Comparison of ENCODE assay signal across 8 cellular contexts in genomic region chr3:16247282-16248058, GRCh38. TPM values are rescaled to one million over a fixed set of nuclear protein-coding genes. Genes with fewer than 3 reads are reported as not detected.
DNase-seq lines count a peak whose midpoint lies in the region; ATAC-seq and TF ChIP-seq lines count a peak whose summit lies in the region.

No MANE protein-coding gene starts in this region.

- H3K4me1 ChIP-seq in heart right ventricle (peaks cover 0 to 27% (median 16%) of the 10 kb centered on the region in 9 donors), aorta (ENCODE audit: control insufficient read depth in 1 of 2, insufficient read depth in 2 of 2, low read length in 2 of 2) (peaks cover 0 to 2% of the 10 kb centered on the region in 2 donors)

- DNase-seq in NCI-H1048 (lab: John Stamatoyannopoulos, UW) (peak; percentile 12), SKM-1 treated with dmso at 0.1 percent for 144 hours (lab: John Stamatoyannopoulos, UW; ENCODE audit: unreplicated experiment) (peak; percentile 83), heart right ventricle (peak; percentile 63 to 84), putamen (ENCODE audit: low spot score) (peak; percentile 86), aorta (peak; percentile 83 to 85)
- DNase-seq in activated naive CD8-positive, alpha-beta T cell treated with anti-CD3 and anti-CD28 coated beads, Interleukin-2, amount 10 ng/mL, durations not matched to agents 7 days and 5 days, result peak; percentile 71

- H3K9me3 ChIP-seq in heart right ventricle (no peaks in the 10 kb centered on the region), aorta (ENCODE audit: control insufficient read depth, low read length) (no peaks in the 10 kb centered on the region)

- peak; percentile 73 for ATAC-seq in HG02571 (IDR thresholded peaks at IDR 0.05; ENCODE audit: unreplicated experiment)
- ATAC-seq in activated naive CD8-positive, alpha-beta T cell treated with anti-CD3 and anti-CD28 coated beads, Interleukin-2, amount 10 ng/mL, durations not matched to agents 7 days and 5 days (ENCODE audit: low read depth), result peak; percentile 93
- peak; percentile 24 to 83 (median 72) for ATAC-seq in heart right ventricle
- peak; percentile 86 for ATAC-seq in aorta (ENCODE audit: low FRiP score)

- peaks cover 12% of the 10 kb centered on the region for H3K4me1 Mint-ChIP-seq in activated naive CD8-positive, alpha-beta T cell treated with anti-CD3 and anti-CD28 coated beads, Interleukin-2, amount 10 ng/mL, durations not matched to agents 7 days and 5 days

- no peak overlapping the region for H3K4me3 Mint-ChIP-seq in activated naive CD8-positive, alpha-beta T cell treated with anti-CD3 and anti-CD28 coated beads, Interleukin-2, amount 10 ng/mL, durations not matched to agents 7 days and 5 days

- H3K9me3 Mint-ChIP-seq in activated naive CD8-positive, alpha-beta T cell treated with anti-CD3 and anti-CD28 coated beads, Interleukin-2, amount 10 ng/mL, durations not matched to agents 7 days and 5 days, result no peaks in the 10 kb centered on the region

- WGBS in heart right ventricle, 2 donors, result 31 to 33% methylated on average over 17 of the region's 17 CpGs
- 26 to 27% methylated on average over 17 of the region's 17 CpGs for WGBS in aorta, 2 donors

- H3K36me3 ChIP-seq in heart right ventricle (no peaks in the 10 kb centered on the region), aorta (ENCODE audit: control insufficient read depth in 1 of 2, insufficient read depth in 2 of 2, low read length in 1 of 2) (no peaks in the 10 kb centered on the region)

- no peaks in the 10 kb centered on the region for H3K27me3 ChIP-seq in heart right ventricle
- no peaks in the 10 kb centered on the region for H3K27me3 ChIP-seq in aorta (ENCODE audit: control insufficient read depth in 1 of 2, insufficient read depth in 2 of 2, low read length in 1 of 2)

- TF ChIP-seq CTCF in GM12874 (IDR thresholded peaks at IDR 0.05; ENCODE audit: insufficient read depth, low read depth, low read length), result peak; percentile 87
- TF ChIP-seq CTCF in heart right ventricle (IDR thresholded peaks at IDR 0.05), result peak; percentile 85 to 98 (median 94)

- H3K27ac Mint-ChIP-seq in activated naive CD8-positive, alpha-beta T cell treated with anti-CD3 and anti-CD28 coated beads, Interleukin-2, amount 10 ng/mL, durations not matched to agents 7 days and 5 days, result no peak overlapping the region

- POLR2A ChIA-PET in activated naive CD8-positive, alpha-beta T cell treated with anti-CD3 and anti-CD28 coated beads, Interleukin-2, amount 10 ng/mL, durations not matched to agents 7 days and 5 days (lab: Charles Lee), result no interaction called here

- H3K27me3 Mint-ChIP-seq in activated naive CD8-positive, alpha-beta T cell treated with anti-CD3 and anti-CD28 coated beads, Interleukin-2, amount 10 ng/mL, durations not matched to agents 7 days and 5 days, result peaks cover 7% of the 10 kb centered on the region

- no peak overlapping the region for H3K4me3 ChIP-seq in heart right ventricle
- no peak overlapping the region for H3K4me3 ChIP-seq in aorta (ENCODE audit: low read length in 2 of 2)

- intact Hi-C loops in heart right ventricle (cut with DNase I) (loop anchor here (1.0 to 10.0 kb wide), 14 partner anchors 63 to 623 kb away; no protein-coding TSS in a partner anchor), aorta (cut with DNase I) (loop anchor here (1.0 to 5.0 kb wide), 5 partner anchors 70 to 615 kb away; no protein-coding TSS in a partner anchor)

- H3K36me3 Mint-ChIP-seq in activated naive CD8-positive, alpha-beta T cell treated with anti-CD3 and anti-CD28 coated beads, Interleukin-2, amount 10 ng/mL, durations not matched to agents 7 days and 5 days, result no peaks in the 10 kb centered on the region

- H3K27ac ChIP-seq in heart right ventricle (no peak overlapping the region), aorta (ENCODE audit: low read depth in 1 of 2, low read length in 2 of 2) (no peak overlapping the region)

RNA-seq across cellular contexts. Expression of gene DPH3, which starts 17.3 kb away (rescaled TPM):
- total RNA-seq in activated naive CD8-positive, alpha-beta T cell treated with anti-CD3 and anti-CD28 coated beads, Interleukin-2, amount 10 ng/mL, durations not matched to agents 7 days and 5 days, result 10 to 100 TPM; 12.1 to 14.9 TPM
- total RNA-seq in heart right ventricle (10 to 100 TPM; 15.5 to 24.5 (median 18.7) TPM), aorta (10 to 100 TPM; 19.7 to 31.0 TPM)
- polyA plus RNA-seq in heart right ventricle (10 to 100 TPM in 1 of 2 donors, 1 to 10 TPM in 1; 5.5 to 22.1 TPM), aorta (10 to 100 TPM; 14.0 to 49.6 TPM)

RNA-seq across cellular contexts. Expression of gene OXNAD1, which starts 17.5 kb away (rescaled TPM):
- 10 to 100 TPM; 76.8 to 77.1 TPM for total RNA-seq in activated naive CD8-positive, alpha-beta T cell treated with anti-CD3 and anti-CD28 coated beads, Interleukin-2, amount 10 ng/mL, durations not matched to agents 7 days and 5 days
- total RNA-seq in heart right ventricle, result 10 to 100 TPM; 13.1 to 22.8 (median 18.1) TPM
- 10 to 100 TPM in 1 of 2 donors, 1 to 10 TPM in 1; 4.2 to 14.6 TPM for polyA plus RNA-seq in heart right ventricle
- 10 to 100 TPM in 1 of 2 donors, 1 to 10 TPM in 1; 7.4 to 10.3 TPM for total RNA-seq in aorta
- polyA plus RNA-seq in aorta, result 1 to 10 TPM; 2.4 to 3.8 TPM

Comparison
In these comparisons a context has a peak if more than half of its experiments do, and no peak if none do; other contexts are left out.
1. DNase-seq: peak in every context shown above with its lines; median percentile 86 in putamen; 84 in aorta; 83 in SKM-1 treated with dmso at 0.1 percent for 144 hours; 74 in heart right ventricle; 71 in activated naive CD8-positive, alpha-beta T cell treated with anti-CD3 and anti-CD28 coated beads, Interleukin-2, amount 10 ng/mL, durations not matched to agents 7 days and 5 days; 12 in NCI-H1048.